In the genomic region with DNA sequence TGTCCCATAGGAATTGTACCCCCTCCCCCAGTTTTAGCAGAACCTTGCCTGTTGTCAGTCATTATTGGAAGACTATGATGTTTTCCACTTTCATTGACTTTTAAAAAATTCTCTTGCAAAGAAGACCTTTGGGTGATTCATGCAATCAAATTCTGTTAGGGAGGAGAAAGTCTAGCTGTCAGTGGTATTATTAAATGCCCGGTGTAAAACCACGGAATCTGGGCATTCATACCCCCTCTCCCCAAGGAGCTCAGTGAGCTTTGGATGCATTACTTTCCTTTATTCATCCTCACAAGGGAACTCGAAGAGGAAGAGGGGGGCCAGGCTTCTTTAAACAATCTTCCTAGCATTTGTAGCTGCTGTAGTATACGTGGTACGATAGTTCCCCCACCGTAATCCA, we compare ENCODE assay signal across 16 cellular contexts.
DNase-seq lines count a peak whose midpoint lies in the region; TF ChIP-seq lines count a peak whose summit lies in the region.
"Had no signal": no experiment of that assay in that cellular context is flagged by ENCODE, and none has a peak within 500 bp of the region (broad histone marks: within the 10 kb centered on the region; RNA-seq: fewer than 3 reads in every experiment).

No MANE protein-coding gene starts in this region.

- H3K79me2 ChIP-seq in mammary epithelial cell (ENCODE audit: insufficient read depth, low read length) = peaks cover 4% of the 10 kb centered on the region

- no peaks in the 10 kb centered on the region for H4K20me1 ChIP-seq in mammary epithelial cell (ENCODE audit: insufficient read depth, low read length)

- intact Hi-C loops in mammary epithelial cell (cut with micrococcal nuclease) (loop anchor here (2.0 kb wide), 1 partner anchor 108 kb away; no protein-coding TSS in a partner anchor), transverse colon (cut with DNase I; ENCODE audit: low total_unique reads) (loop anchor here (5.0 kb wide), 1 partner anchor 171 kb away; a partner anchor contains a TSS), posterior cingulate gyrus (cut with DNase I) (no loop called here)
- intact Hi-C loops in activated T-helper 1 cell treated with anti-CD3 and anti-CD28 coated beads, Interleukin-12 subunit alpha, Interleukin-12 subunit beta, Interleukin-2, Interleukin-4 antibody, amounts not matched to agents 30 ng/mL and 10 ng/mL and 1 ng/mL, durations not matched to agents 14 hours and 24 hours and 36 hours (cut with micrococcal nuclease) = no loop called here

- H3K9ac ChIP-seq in mammary epithelial cell (ENCODE audit: insufficient read depth, low read length) = no peak overlapping the region

- H3K27me3 ChIP-seq in mammary epithelial cell (ENCODE audit: insufficient read depth, low read length) (no peaks in the 10 kb centered on the region), muscle layer of duodenum (ENCODE audit: low read depth, low read length) (no peaks in the 10 kb centered on the region), transverse colon (no peaks in the 10 kb centered on the region)
- H3K27me3 ChIP-seq: body of pancreas had no signal

- H3K4me2 ChIP-seq in mammary epithelial cell (ENCODE audit: insufficient read depth, low read depth, low read length) = peak overlapping the region; percentile 71

- H3K36me3 Mint-ChIP-seq in activated T-helper 1 cell treated with anti-CD3 and anti-CD28 coated beads, Interleukin-12 subunit alpha, Interleukin-12 subunit beta, Interleukin-2, Interleukin-4 antibody, amounts not matched to agents 30 ng/mL and 10 ng/mL and 1 ng/mL, durations not matched to agents 14 hours and 24 hours and 36 hours (ENCODE audit: low read depth) = no peaks in the 10 kb centered on the region
- H3K36me3 Mint-ChIP-seq: CD8-positive, alpha-beta memory T cell; WTC11 had no signal

- H3K4me3 ChIP-seq in mammary epithelial cell (replicated peaks in 1 of 3; ENCODE audit: insufficient read depth in 1 of 3, low read depth in 2 of 3, low read length in 3 of 3) = no peak overlapping the region
- H3K4me3 ChIP-seq in muscle layer of duodenum (ENCODE audit: low read depth in 1 of 2, low read length in 2 of 2) = peak overlapping the region in 1 of 2 donors; percentile 12
- H3K4me3 ChIP-seq in transverse colon = no peak overlapping the region
- H3K4me3 ChIP-seq: body of pancreas, lung had no signal

- H3K4me1 ChIP-seq in mammary epithelial cell (ENCODE audit: insufficient read depth, low read length) (peaks cover 53% of the 10 kb centered on the region), muscle layer of duodenum (ENCODE audit: control insufficient read depth in 1 of 2, insufficient read depth in 2 of 2, low read length in 2 of 2) (peaks cover 18 to 45% of the 10 kb centered on the region in 2 donors), transverse colon (peaks cover 8 to 45% (median 31%) of the 10 kb centered on the region in 4 donors)

- H3K27ac Mint-ChIP-seq in activated T-helper 1 cell treated with anti-CD3 and anti-CD28 coated beads, Interleukin-12 subunit alpha, Interleukin-12 subunit beta, Interleukin-2, Interleukin-4 antibody, amounts not matched to agents 30 ng/mL and 10 ng/mL and 1 ng/mL, durations not matched to agents 14 hours and 24 hours and 36 hours = no peak overlapping the region
- H3K27ac Mint-ChIP-seq: CD8-positive, alpha-beta memory T cell; progenitor cell of endocrine pancreas; WTC11 had no signal

- H3K4me3 Mint-ChIP-seq in activated T-helper 1 cell treated with anti-CD3 and anti-CD28 coated beads, Interleukin-12 subunit alpha, Interleukin-12 subunit beta, Interleukin-2, Interleukin-4 antibody, amounts not matched to agents 30 ng/mL and 10 ng/mL and 1 ng/mL, durations not matched to agents 14 hours and 24 hours and 36 hours = no peak overlapping the region
- H3K4me3 Mint-ChIP-seq: CD8-positive, alpha-beta memory T cell; WTC11 had no signal

- no peak for TF ChIP-seq POLR2A in transverse colon (IDR thresholded peaks at IDR 0.05)

- WGBS in mammary epithelial cell (ENCODE audit: low coverage, missing lambda C conversion rate) = 60% methylated on average over 6 of the region's 6 CpGs
- WGBS in transverse colon (ENCODE audit: low coverage in 1 of 2), 2 donors = 58 to 83% methylated on average over 5 to 6 of the region's 6 CpGs

- in situ Hi-C loops in mammary epithelial cell (cut with MboI; ENCODE audit: low sequenced_read_pairs in 2 of 2) = no loop called here
- in situ Hi-C loops in transverse colon (cut with MboI; ENCODE audit: low pct_ligation_motif_present in 1 of 4, low pct_unique_long_range_greater_than_20kb in 1 of 4, low sequenced_read_pairs in 3 of 4) = loop anchor here in 1 of 4 donors (10.0 kb wide), 1 partner anchor 258 kb away; no protein-coding TSS in a partner anchor

- H3K9me3 ChIP-seq in mammary epithelial cell (replicated peaks; ENCODE audit: insufficient read depth, low read length) (no peaks in the 10 kb centered on the region), muscle layer of duodenum (ENCODE audit: control insufficient read depth in 1 of 2, low read length in 2 of 2) (no peaks in the 10 kb centered on the region), transverse colon (no peaks in the 10 kb centered on the region)
- H3K9me3 ChIP-seq: body of pancreas had no signal

- dilution Hi-C loops in mammary epithelial cell (cut with HindIII; ENCODE audit: low sequenced_read_pairs) = no loop called here

- DNase-seq in LHCN-M2 (ENCODE audit: low read depth) = peak; percentile 79
- no peak for DNase-seq in mammary epithelial cell
- no peak for DNase-seq in transverse colon
- DNase-seq in midbrain (lab: John Stamatoyannopoulos, UW) = no peak
- DNase-seq in activated CD4-positive, CD25-positive, alpha-beta regulatory T cell treated with anti-CD3 and anti-CD28 coated beads, Interleukin-2, amount 50 U/mL, for 72 hours = no peak
- DNase-seq in activated T-helper 1 cell treated with anti-CD3 and anti-CD28 coated beads, Interleukin-12 subunit alpha, Interleukin-12 subunit beta, Interleukin-2, Interleukin-4 antibody, amounts not matched to agents 30 ng/mL and 10 ng/mL and 1 ng/mL, durations not matched to agents 14 hours and 24 hours and 36 hours (ENCODE audit: low spot score) = no peak
- no peak for DNase-seq in posterior cingulate gyrus
- DNase-seq: body of pancreas; CD8-positive, alpha-beta memory T cell; NCI-H1694 treated with DMSO at 0.1 percent for 48 hours; NCI-H526; Right ventricle myocardium superior had no signal

- H3K36me3 ChIP-seq in mammary epithelial cell (ENCODE audit: insufficient read depth, low read length) (no peaks in the 10 kb centered on the region), muscle layer of duodenum (ENCODE audit: control insufficient read depth in 1 of 2, insufficient read depth in 2 of 2, low read length in 2 of 2) (peaks cover 0 to 4% of the 10 kb centered on the region in 2 donors), transverse colon (no peaks in the 10 kb centered on the region)

- no peak overlapping the region for H2AFZ ChIP-seq in mammary epithelial cell (ENCODE audit: low read depth, low read length)

- TF ChIP-seq CTCF in mammary epithelial cell (conservative IDR thresholded peaks at IDR 0.05 in 1 of 2, IDR thresholded peaks at IDR 0.05 in 1 of 2; ENCODE audit: extremely low read depth in 1 of 2, insufficient read depth in 1 of 2, low read depth in 1 of 2, low read length in 2 of 2) = no peak
- TF ChIP-seq CTCF in transverse colon (IDR thresholded peaks at IDR 0.05) = no peak

- no peaks in the 10 kb centered on the region for H3K4me1 Mint-ChIP-seq in activated T-helper 1 cell treated with anti-CD3 and anti-CD28 coated beads, Interleukin-12 subunit alpha, Interleukin-12 subunit beta, Interleukin-2, Interleukin-4 antibody, amounts not matched to agents 30 ng/mL and 10 ng/mL and 1 ng/mL, durations not matched to agents 14 hours and 24 hours and 36 hours (ENCODE audit: low read depth)
- H3K4me1 Mint-ChIP-seq: CD8-positive, alpha-beta memory T cell had no signal

- CTCF ChIA-PET in mammary epithelial cell (lab: Charles Lee; ENCODE audit: low non-redundant PET) = interaction anchor here (0.6 kb wide), 1 partner anchor 254 kb away, joined by 8 read pairs; no protein-coding TSS in a partner anchor

- H3K27me3 Mint-ChIP-seq in activated T-helper 1 cell treated with anti-CD3 and anti-CD28 coated beads, Interleukin-12 subunit alpha, Interleukin-12 subunit beta, Interleukin-2, Interleukin-4 antibody, amounts not matched to agents 30 ng/mL and 10 ng/mL and 1 ng/mL, durations not matched to agents 14 hours and 24 hours and 36 hours (ENCODE audit: insufficient read depth) = peaks cover 8% of the 10 kb centered on the region

- H3K9me3 Mint-ChIP-seq in activated T-helper 1 cell treated with anti-CD3 and anti-CD28 coated beads, Interleukin-12 subunit alpha, Interleukin-12 subunit beta, Interleukin-2, Interleukin-4 antibody, amounts not matched to agents 30 ng/mL and 10 ng/mL and 1 ng/mL, durations not matched to agents 14 hours and 24 hours and 36 hours = no peaks in the 10 kb centered on the region
- H3K9me3 Mint-ChIP-seq: CD8-positive, alpha-beta memory T cell; WTC11 had no signal

- no TSS peak for BruUV-seq in mammary epithelial cell (replicated peaks; lab: Mats Ljungman, UMichigan)

- TF ChIP-seq EP300 in transverse colon (IDR thresholded peaks at IDR 0.05; ENCODE audit: low read depth) = no peak

- no peak overlapping the region for H3K27ac ChIP-seq in mammary epithelial cell (ENCODE audit: insufficient read depth, low read depth, low read length)
- H3K27ac ChIP-seq in muscle layer of duodenum (ENCODE audit: low read length) = peak overlapping the region; percentile 76
- H3K27ac ChIP-seq in transverse colon = peak overlapping the region; percentile 68 to 77 (median 74)
- H3K27ac ChIP-seq: body of pancreas had no signal

Comparison
In these comparisons a context has a peak if more than half of its experiments do, and no peak if none do; other contexts are left out.
1. intact Hi-C loops: an anchor here in mammary epithelial cell (2.0 kb wide) and transverse colon (5.0 kb wide); none called in activated T-helper 1 cell treated with anti-CD3 and anti-CD28 coated beads, Interleukin-12 subunit alpha, Interleukin-12 subunit beta, Interleukin-2, Interleukin-4 antibody, amounts not matched to agents 30 ng/mL and 10 ng/mL and 1 ng/mL, durations not matched to agents 14 hours and 24 hours and 36 hours and posterior cingulate gyrus.